25 cellular contexts compared by ENCODE assay signal in the genomic region with DNA sequence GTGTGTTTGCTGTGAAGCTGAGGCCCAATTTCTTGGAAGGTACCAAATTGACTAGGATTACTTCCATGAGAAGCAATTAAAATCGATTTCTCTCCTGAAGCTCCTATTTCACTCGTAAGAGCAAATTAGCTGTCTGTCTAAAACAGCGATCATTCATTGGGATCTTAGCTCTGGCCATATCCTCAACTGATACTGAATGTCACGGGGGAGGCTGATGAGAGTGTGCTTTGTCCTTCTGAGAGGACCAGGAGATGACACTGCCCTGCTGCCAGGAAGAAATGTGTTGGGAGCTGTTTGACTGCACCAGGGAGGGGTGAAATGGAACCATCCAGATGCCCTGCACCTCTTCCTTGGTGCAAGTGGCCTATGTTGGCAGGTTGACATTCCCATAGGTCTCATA. TPM values are rescaled to one million over a fixed set of nuclear protein-coding genes. Genes with fewer than 3 reads are reported as not detected.
"Had no signal": no experiment of that assay in that cellular context is flagged by ENCODE, and none has a peak within 500 bp of the region (broad histone marks: within the 10 kb centered on the region; RNA-seq: fewer than 3 reads in every experiment).

No MANE protein-coding gene starts in this region.

- H3K4me3 Mint-ChIP-seq: activated naive CD4-positive, alpha-beta T cell treated with anti-CD3 and anti-CD28 coated beads, Interleukin-2, amount 50 U/mL, for 24 hours; activated T-cell treated with anti-CD3 and anti-CD28 coated beads, Interleukin-2, amount 50 U/mL, for 24 hours; central memory CD8-positive, alpha-beta T cell; naive thymus-derived CD8-positive, alpha-beta T cell; stimulated activated naive B cell treated with anti-CD40 and anti-IgM and Interleukin-4, amounts not matched to agents 10 μg/mL and 1 μg/mL and 100 μg/mL, for 72 hours; T-cell had no signal

- ATAC-seq: foreskin keratinocyte; heart right ventricle; left lung; mucosa of descending colon; naive thymus-derived CD8-positive, alpha-beta T cell; right cardiac atrium; stimulated activated naive B cell treated with anti-CD40 and anti-IgM and Interleukin-4, amounts not matched to agents 10 μg/mL and 1 μg/mL and 100 μg/mL, for 72 hours; T-cell had no signal

- DNase-seq: activated CD4-positive, alpha-beta T cell treated with anti-CD3 and anti-CD28 coated beads for 1 hour; activated CD4-positive, alpha-beta T cell treated with anti-CD3 and anti-CD28 coated beads, Interleukin-2, amount 50 U/mL, for 48 hours; activated effector memory CD4-positive, alpha-beta T cell treated with anti-CD3 and anti-CD28 coated beads, Interleukin-2, amount 50 U/mL, for 16 hours; activated T-cell treated with anti-CD3 and anti-CD28 coated beads, Interleukin-2, amount 50 U/mL, for 24 hours; adrenal gland; effector memory CD4-positive, alpha-beta T cell; foreskin keratinocyte; heart right ventricle; left lung; mammary epithelial cell; mucosa of descending colon; naive thymus-derived CD8-positive, alpha-beta T cell; stimulated activated CD4-positive, alpha-beta T cell treated with anti-CD3 and anti-CD28 coated beads, Interleukin-15, amount 100 ng/mL, for 24 hours; stimulated activated CD4-positive, alpha-beta T cell treated with anti-CD3 and anti-CD28 coated beads, Interleukin-4, amount 100 ng/mL, for 1 hour; stimulated activated naive B cell treated with anti-CD40 and anti-IgM and Interleukin-4, amounts not matched to agents 10 μg/mL and 1 μg/mL and 100 μg/mL, for 72 hours; T-cell; T-helper 9 cell; trophoblast cell had no signal

- H3K36me3 Mint-ChIP-seq: activated naive CD4-positive, alpha-beta T cell treated with anti-CD3 and anti-CD28 coated beads, Interleukin-2, amount 50 U/mL, for 24 hours; naive thymus-derived CD8-positive, alpha-beta T cell; stimulated activated naive B cell treated with anti-CD40 and anti-IgM and Interleukin-4, amounts not matched to agents 10 μg/mL and 1 μg/mL and 100 μg/mL, for 72 hours; T-cell had no signal

- H3K36me3 ChIP-seq: adrenal gland, heart right ventricle, left lung had no signal

- H3K27me3 Mint-ChIP-seq: activated naive CD4-positive, alpha-beta T cell treated with anti-CD3 and anti-CD28 coated beads, Interleukin-2, amount 50 U/mL, for 24 hours had no signal

- H3K4me3 ChIP-seq: adrenal gland, heart right ventricle, left lung, mucosa of descending colon, skin epidermis had no signal

- H3K4me1 Mint-ChIP-seq: activated naive CD4-positive, alpha-beta T cell treated with anti-CD3 and anti-CD28 coated beads, Interleukin-2, amount 50 U/mL, for 24 hours; central memory CD8-positive, alpha-beta T cell; stimulated activated naive B cell treated with anti-CD40 and anti-IgM and Interleukin-4, amounts not matched to agents 10 μg/mL and 1 μg/mL and 100 μg/mL, for 72 hours; T-cell had no signal

- H3K27ac Mint-ChIP-seq: activated naive CD4-positive, alpha-beta T cell treated with anti-CD3 and anti-CD28 coated beads, Interleukin-2, amount 50 U/mL, for 24 hours; activated T-cell treated with anti-CD3 and anti-CD28 coated beads, Interleukin-2, amount 50 U/mL, for 24 hours; naive thymus-derived CD8-positive, alpha-beta T cell; stimulated activated naive B cell treated with anti-CD40 and anti-IgM and Interleukin-4, amounts not matched to agents 10 μg/mL and 1 μg/mL and 100 μg/mL, for 72 hours; T-cell had no signal

- H3K27ac ChIP-seq: adrenal gland, foreskin keratinocyte, heart right ventricle, left lung, skin epidermis had no signal

- H3K9me3 Mint-ChIP-seq: activated naive CD4-positive, alpha-beta T cell treated with anti-CD3 and anti-CD28 coated beads, Interleukin-2, amount 50 U/mL, for 24 hours; activated T-cell treated with anti-CD3 and anti-CD28 coated beads, Interleukin-2, amount 50 U/mL, for 24 hours; central memory CD8-positive, alpha-beta T cell; naive thymus-derived CD8-positive, alpha-beta T cell; stimulated activated naive B cell treated with anti-CD40 and anti-IgM and Interleukin-4, amounts not matched to agents 10 μg/mL and 1 μg/mL and 100 μg/mL, for 72 hours; T-cell had no signal

- H3K4me1 ChIP-seq: foreskin keratinocyte, heart right ventricle, left lung had no signal

RNA-seq across cellular contexts. Expression of a gene that starts 24.7 kb away (rescaled TPM):
- total RNA-seq: foreskin keratinocyte; mammary epithelial cell; naive thymus-derived CD8-positive, alpha-beta T cell; T-cell had no signal
- polyA plus RNA-seq: foreskin keratinocyte; keratinocyte; mammary epithelial cell; naive thymus-derived CD8-positive, alpha-beta T cell had no signal

RNA-seq across cellular contexts. Expression of a gene that starts 27.6 kb away (rescaled TPM):
- total RNA-seq: adrenal gland; foreskin keratinocyte; heart right ventricle; left lung; mammary epithelial cell; naive thymus-derived CD8-positive, alpha-beta T cell; posterior vena cava; right cardiac atrium; subcutaneous adipose tissue; T-cell had no signal
- polyA plus RNA-seq: adrenal gland; foreskin keratinocyte; heart right ventricle; keratinocyte; mammary epithelial cell; naive thymus-derived CD8-positive, alpha-beta T cell; right cardiac atrium had no signal

RNA-seq across cellular contexts. Expression of a gene that starts 42.8 kb away (rescaled TPM):
- total RNA-seq: foreskin keratinocyte; naive thymus-derived CD8-positive, alpha-beta T cell; T-cell had no signal
- polyA plus RNA-seq: foreskin keratinocyte; keratinocyte; mammary epithelial cell; naive thymus-derived CD8-positive, alpha-beta T cell had no signal
